ENCODE assay signal across 10 cellular contexts in the genomic region with DNA sequence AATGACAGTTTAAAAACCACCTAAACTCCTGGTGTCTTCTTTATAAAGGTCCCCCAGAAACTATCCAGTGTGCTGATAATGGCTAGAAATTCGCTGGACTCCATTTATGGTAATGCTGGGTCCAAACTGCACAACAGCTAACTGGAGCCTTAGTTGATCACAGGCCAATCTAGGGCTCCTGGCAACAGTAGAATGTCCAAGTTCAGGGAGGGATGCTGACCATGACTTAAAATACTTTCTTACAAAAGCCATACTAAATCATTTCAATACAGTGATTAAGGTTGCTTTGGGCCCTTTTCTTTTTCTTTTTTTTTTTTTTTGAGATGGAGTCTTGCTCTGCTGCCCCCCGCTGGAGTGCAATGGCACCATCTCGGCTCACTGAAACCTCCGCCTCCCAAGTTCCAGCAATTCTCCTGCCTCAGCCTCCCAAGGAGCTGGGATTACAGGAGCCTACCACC. TPM values are rescaled to one million over a fixed set of nuclear protein-coding genes. Genes with fewer than 3 reads are reported as not detected.
DNase-seq lines count a peak whose midpoint lies in the region; ATAC-seq, FAIRE-seq and TF ChIP-seq lines count a peak whose summit lies in the region.
"Had no signal": no experiment of that assay in that cellular context is flagged by ENCODE, and none has a peak within 500 bp of the region (broad histone marks: within the 10 kb centered on the region; RNA-seq: fewer than 3 reads in every experiment).

No MANE protein-coding gene starts in this region.

- POLR2A ChIA-PET in BJ (lab: Charles Lee) = no interaction called here

- H2AFZ ChIP-seq in neuronal stem cell (ENCODE audit: low read length) = no peak overlapping the region

- H2BK5ac ChIP-seq in neuronal stem cell (ENCODE audit: low read length) = no peak overlapping the region

- no peaks in the 10 kb centered on the region for H3K9me3 Mint-ChIP-seq in activated T-helper 17 cell treated with anti-CD3 and anti-CD28 coated beads, Interleukin-2, amount 50 U/mL, for 72 hours
- H3K9me3 Mint-ChIP-seq in activated naive CD8-positive, alpha-beta T cell treated with anti-CD3 and anti-CD28 coated beads, Interleukin-2, amount 50 U/mL, for 24 hours = no peaks in the 10 kb centered on the region

- CTCF ChIA-PET in BJ (lab: Yijun Ruan, JAX) = interaction anchor here (0.6 to 3.2 kb wide), 4 partner anchors 9 to 203 kb away, joined by 3 to 8 read pairs (median 4); no protein-coding TSS in a partner anchor

- H2BK15ac ChIP-seq in neuronal stem cell (ENCODE audit: low read length) = no peak overlapping the region

- no peak overlapping the region for H2BK120ac ChIP-seq in neuronal stem cell (ENCODE audit: low read depth, low read length)

- no peak overlapping the region for H3K4me2 ChIP-seq in neuronal stem cell (ENCODE audit: insufficient read depth, low read length, poor library complexity, severe bottlenecking)

- ATAC-seq in right lobe of liver (peak in 2 of 4 donors; percentile 52 to 56), omental fat pad (ENCODE audit: low FRiP score) (no peak)
- ATAC-seq in activated T-helper 17 cell treated with anti-CD3 and anti-CD28 coated beads, Interleukin-2, amount 50 U/mL, for 72 hours (replicated peaks) = no peak
- no peak for ATAC-seq in activated naive CD8-positive, alpha-beta T cell treated with anti-CD3 and anti-CD28 coated beads, Interleukin-2, amount 50 U/mL, for 24 hours

- H3K4ac ChIP-seq in neuronal stem cell (ENCODE audit: low read length) = no peak overlapping the region

- H3K4me3 Mint-ChIP-seq in activated T-helper 17 cell treated with anti-CD3 and anti-CD28 coated beads, Interleukin-2, amount 50 U/mL, for 72 hours = no peak overlapping the region
- H3K4me3 Mint-ChIP-seq in activated naive CD8-positive, alpha-beta T cell treated with anti-CD3 and anti-CD28 coated beads, Interleukin-2, amount 50 U/mL, for 24 hours = no peak overlapping the region

- H3K18ac ChIP-seq in neuronal stem cell (ENCODE audit: low read length) = no peak overlapping the region

- H2BK12ac ChIP-seq in neuronal stem cell (ENCODE audit: low read length) = no peak overlapping the region

- H4K8ac ChIP-seq in neuronal stem cell (ENCODE audit: low read depth, low read length) = no peak overlapping the region

- H3K9me3 ChIP-seq in adrenal gland (replicated peaks in 1 of 3) (no peaks in the 10 kb centered on the region), right lobe of liver (no peaks in the 10 kb centered on the region), neuronal stem cell (replicated peaks in 1 of 2; ENCODE audit: control insufficient read depth in 2 of 2, insufficient read depth in 1 of 2, low read depth in 1 of 2, low read length in 2 of 2) (no peaks in the 10 kb centered on the region)
- H3K9me3 ChIP-seq: Peyer's patch had no signal

- TF ChIP-seq POLR2A in adrenal gland (IDR thresholded peaks at IDR 0.05) (no peak), right lobe of liver (IDR thresholded peaks at IDR 0.05) (no peak)

- H3K27me3 ChIP-seq in BJ (ENCODE audit: control insufficient read depth, insufficient read depth, low read length) = no peaks in the 10 kb centered on the region
- H3K27me3 ChIP-seq in adrenal gland = no peaks in the 10 kb centered on the region
- no peaks in the 10 kb centered on the region for H3K27me3 ChIP-seq in right lobe of liver
- H3K27me3 ChIP-seq in neuronal stem cell (ENCODE audit: control insufficient read depth in 3 of 3, insufficient read depth in 3 of 3, low read depth in 1 of 3, low read length in 3 of 3) = no peaks in the 10 kb centered on the region
- H3K27me3 ChIP-seq: Peyer's patch had no signal

- WGBS in adrenal gland, 4 donors = 70 to 92% (median 84%) methylated on average over 4 of the region's 4 CpGs
- 93% methylated on average over 3 of the region's 4 CpGs for WGBS in right lobe of liver (ENCODE audit: insufficient coverage, low coverage, low lambda C conversion rate, missing lambda C conversion rate)
- no CpG with 5 or more reads among the region's 4 CpGs for WGBS in neuronal stem cell (ENCODE audit: extremely low coverage in 2 of 2, insufficient read length in 2 of 2, insufficient replicate concordance in 1 of 2), 2 donors

- intact Hi-C loops in adrenal gland (cut with DNase I) = no loop called here
- intact Hi-C loops in right lobe of liver (cut with DNase I) = no loop called here

- H3K27ac ChIP-seq in adrenal gland = no peak overlapping the region
- H3K27ac ChIP-seq in right lobe of liver = no peak overlapping the region
- no peak overlapping the region for H3K27ac ChIP-seq in neuronal stem cell (replicated peaks; ENCODE audit: low read length)
- H3K27ac ChIP-seq: coronary artery, Peyer's patch had no signal

- TF ChIP-seq CTCF in BJ (IDR thresholded peaks at IDR 0.05; ENCODE audit: insufficient read depth, low read depth, low read length) (peak; percentile 54), adrenal gland (IDR thresholded peaks at IDR 0.05) (peak in 5 of 6 experiments; percentile 37 to 64 (median 43)), right lobe of liver (IDR thresholded peaks at IDR 0.05) (peak; percentile 17 to 51 (median 47)), omental fat pad (IDR thresholded peaks at IDR 0.05) (no peak)

- DNase-seq in BJ (ENCODE audit: low read depth) = no peak
- no peak for DNase-seq in GM19239 (ENCODE audit: insufficient read length, low spot score)
- DNase-seq in adrenal gland = peak in 3 of 7 donors; percentile 23 to 37 (median 32)
- DNase-seq in right lobe of liver = no peak
- DNase-seq in neuronal stem cell (ENCODE audit: low spot score) = no peak
- DNase-seq in activated naive CD8-positive, alpha-beta T cell treated with anti-CD3 and anti-CD28 coated beads, Interleukin-2, amount 50 U/mL, for 24 hours = no peak
- DNase-seq in omental fat pad (ENCODE audit: low spot score) = no peak
- DNase-seq: Peyer's patch had no signal

- H3K4me3 ChIP-seq in BJ (ENCODE audit: low read depth, low read length) (no peak overlapping the region), adrenal gland (no peak overlapping the region), right lobe of liver (no peak overlapping the region), neuronal stem cell (ENCODE audit: low read length in 2 of 2) (no peak overlapping the region)
- H3K4me3 ChIP-seq: coronary artery, Peyer's patch had no signal

- peaks cover 13% of the 10 kb centered on the region for H3K36me3 Mint-ChIP-seq in activated T-helper 17 cell treated with anti-CD3 and anti-CD28 coated beads, Interleukin-2, amount 50 U/mL, for 72 hours (ENCODE audit: low read depth)
- peaks cover 9% of the 10 kb centered on the region for H3K36me3 Mint-ChIP-seq in activated naive CD8-positive, alpha-beta T cell treated with anti-CD3 and anti-CD28 coated beads, Interleukin-2, amount 50 U/mL, for 24 hours (ENCODE audit: low read depth)

- FAIRE-seq in GM19239 (lab: Jason Lieb, UNC) = peak; percentile 69

- H3K79me1 ChIP-seq in neuronal stem cell (ENCODE audit: low read depth, low read length) = no peaks in the 10 kb centered on the region

- H3K27ac Mint-ChIP-seq in activated T-helper 17 cell treated with anti-CD3 and anti-CD28 coated beads, Interleukin-2, amount 50 U/mL, for 72 hours = no peak overlapping the region
- no peak overlapping the region for H3K27ac Mint-ChIP-seq in activated naive CD8-positive, alpha-beta T cell treated with anti-CD3 and anti-CD28 coated beads, Interleukin-2, amount 50 U/mL, for 24 hours

- no peak overlapping the region for H2AK5ac ChIP-seq in neuronal stem cell (ENCODE audit: low read depth, low read length)

- peaks cover 14% of the 10 kb centered on the region for H3K4me1 Mint-ChIP-seq in activated T-helper 17 cell treated with anti-CD3 and anti-CD28 coated beads, Interleukin-2, amount 50 U/mL, for 72 hours
- H3K4me1 Mint-ChIP-seq in activated naive CD8-positive, alpha-beta T cell treated with anti-CD3 and anti-CD28 coated beads, Interleukin-2, amount 50 U/mL, for 24 hours = peaks cover 23% of the 10 kb centered on the region

- H3K23ac ChIP-seq in neuronal stem cell (ENCODE audit: low read depth, low read length, poor library complexity) = no peak overlapping the region

- no peaks in the 10 kb centered on the region for H3K36me3 ChIP-seq in BJ (ENCODE audit: control insufficient read depth, insufficient read depth, low read length)
- H3K36me3 ChIP-seq in adrenal gland (replicated peaks in 1 of 2) = no peaks in the 10 kb centered on the region
- H3K36me3 ChIP-seq in right lobe of liver = no peaks in the 10 kb centered on the region
- peaks cover 2 to 10% of the 10 kb centered on the region in 2 donors for H3K36me3 ChIP-seq in neuronal stem cell (replicated peaks in 1 of 2; ENCODE audit: control insufficient read depth in 2 of 2, insufficient read depth in 2 of 2, low read length in 2 of 2)
- H3K36me3 ChIP-seq: Peyer's patch had no signal

- H3K14ac ChIP-seq in neuronal stem cell (ENCODE audit: low read length) = no peak overlapping the region

- no peak overlapping the region for H3K9ac ChIP-seq in neuronal stem cell (ENCODE audit: low read depth, low read length, poor library complexity)

- H3K4me1 ChIP-seq in adrenal gland (replicated peaks in 1 of 2) (no peaks in the 10 kb centered on the region), right lobe of liver (no peaks in the 10 kb centered on the region), neuronal stem cell (ENCODE audit: control insufficient read depth in 2 of 2, insufficient read depth in 1 of 2, low read depth in 1 of 2, low read length in 2 of 2) (no peaks in the 10 kb centered on the region)
- H3K4me1 ChIP-seq: Peyer's patch had no signal

- H3K27me3 Mint-ChIP-seq in activated T-helper 17 cell treated with anti-CD3 and anti-CD28 coated beads, Interleukin-2, amount 50 U/mL, for 72 hours = no peaks in the 10 kb centered on the region
- no peaks in the 10 kb centered on the region for H3K27me3 Mint-ChIP-seq in activated naive CD8-positive, alpha-beta T cell treated with anti-CD3 and anti-CD28 coated beads, Interleukin-2, amount 50 U/mL, for 24 hours

- H4K91ac ChIP-seq in neuronal stem cell (ENCODE audit: low read depth, low read length, poor library complexity) = no peak overlapping the region

RNA-seq across cellular contexts. Expression of gene GAB2, which starts 14.5 kb away (rescaled TPM):
- polyA plus RNA-seq in BJ (2011; rRNA removed) (8.4 and 12.2 TPM in 2 replicates), adrenal gland (10 to 100 TPM in 1 of 3 donors, 1 to 10 TPM in 2; 3.6 to 10.7 (median 8.7) TPM)
- 12.1 and 13.9 TPM in 2 replicates for polyA minus RNA-seq in BJ (2011; rRNA and poly(A)+ RNA removed)
- total RNA-seq in adrenal gland (10 to 100 TPM in 7 of 8 donors, 1 to 10 TPM in 1; 2.4 to 22.4 (median 18.5) TPM), right lobe of liver (10 to 100 TPM in 1 of 6 experiments, 1 to 10 TPM in 5; 3.8 to 10.2 (median 4.5) TPM), omental fat pad (10 to 100 TPM; 25.3 to 97.7 (median 36.1) TPM)
- 16.6 TPM for polyA plus RNA-seq in neuronal stem cell (2013, experiment 1 of 2)
- 16.0 TPM for polyA plus RNA-seq in neuronal stem cell (2013, experiment 2 of 2)
- total RNA-seq in activated T-helper 17 cell treated with anti-CD3 and anti-CD28 coated beads, Interleukin-2, amount 50 U/mL, for 72 hours = 10 to 100 TPM in 1 of 2 donors, 1 to 10 TPM in 1; 6.5 to 11.4 TPM

Comparison
In these comparisons a context has a peak if more than half of its experiments do, and no peak if none do; other contexts are left out.
1. CTCF ChIP-seq: peak in BJ (single experiment), adrenal gland (5 of 6) and right lobe of liver (4 of 4); none in omental fat pad (0 of 3).